In genomic region chr2:224931956-224932355, GRCh38 we compare ENCODE assay signal across 22 cellular contexts.
DNase-seq lines count a peak whose midpoint lies in the region; ATAC-seq, FAIRE-seq and TF ChIP-seq lines count a peak whose summit lies in the region.
"Had no signal": no experiment of that assay in that cellular context is flagged by ENCODE, and none has a peak within 500 bp of the region (broad histone marks: within the 10 kb centered on the region; RNA-seq: fewer than 3 reads in every experiment).

No MANE protein-coding gene starts in this region.

- peaks cover 13% of the 10 kb centered on the region for H3K4me1 ChIP-seq in psoas muscle
- H3K4me1 ChIP-seq: BE2C had no signal

- TF ChIP-seq CTCF in psoas muscle (IDR thresholded peaks at IDR 0.05) = no peak

- H3K27ac ChIP-seq in psoas muscle = no peak overlapping the region
- H3K27ac ChIP-seq: WERI-Rb-1 had no signal

- peak; percentile 27 for FAIRE-seq in H54 (lab: Jason Lieb, UNC)
- no peak for FAIRE-seq in GM19239 (lab: Jason Lieb, UNC)

- H3K36me3 ChIP-seq in psoas muscle (ENCODE audit: insufficient read depth in 1 of 2, low read depth in 1 of 2) = no peaks in the 10 kb centered on the region
- H3K36me3 ChIP-seq: BE2C, WERI-Rb-1 had no signal

- H3K4me3 Mint-ChIP-seq in T-helper 2 cell treated with Interferon-gamma antibody and Interleukin-4, amounts not matched to agents 5 μg/mL and 100 μg/mL, for 36 hours = peak overlapping the region; percentile 66
- H3K4me3 Mint-ChIP-seq in activated naive CD8-positive, alpha-beta T cell = peak overlapping the region; percentile 46
- H3K4me3 Mint-ChIP-seq: endodermal cell, neural crest cell had no signal

- no peak overlapping the region for H3K4me3 ChIP-seq in psoas muscle

- intact Hi-C loops in psoas muscle (cut with DNase I) (no loop called here), head of caudate nucleus (cut with DNase I) (no loop called here)

- no peak for DNase-seq in T-helper 2 cell treated with Interferon-gamma antibody and Interleukin-4, amounts not matched to agents 5 μg/mL and 100 μg/mL, for 36 hours (ENCODE audit: low spot score)
- DNase-seq in T-helper 2 cell (no peak), H54 (ENCODE audit: insufficient read length, low spot score) (no peak), psoas muscle (no peak), islet precursor cell (no peak), head of caudate nucleus (no peak), GM19239 (ENCODE audit: insufficient read length, low spot score) (no peak)
- DNase-seq: activated gamma-delta T cell treated with Interleukin-2 at 50 U/mL for 16 hours; BE2C; endodermal cell; HCEC 1CT; midbrain; NCI-H187; NCI-H748 treated with DMSO at 0.1 percent for 48 hours; OCI-M1; SHP77; stimulated activated naive CD4-positive, alpha-beta T cell treated with Interleukin-2 at 50 U/mL for 16 hours; SW 1271; WERI-Rb-1 had no signal

- WGBS in psoas muscle, 3 donors = 32 to 36% (median 34%) methylated on average over 4 of the region's 4 CpGs

- H3K9me3 ChIP-seq in psoas muscle = no peaks in the 10 kb centered on the region
- H3K9me3 ChIP-seq: BE2C had no signal

- H3K4me1 Mint-ChIP-seq in T-helper 2 cell treated with Interferon-gamma antibody and Interleukin-4, amounts not matched to agents 5 μg/mL and 100 μg/mL, for 36 hours (ENCODE audit: low read depth) = peaks cover 89% of the 10 kb centered on the region
- H3K4me1 Mint-ChIP-seq in activated naive CD8-positive, alpha-beta T cell (ENCODE audit: low read depth) = peaks cover 96% of the 10 kb centered on the region

- peak in 3 of 4 donors; percentile 51 to 79 (median 51) for ATAC-seq in psoas muscle
- ATAC-seq: left lobe of liver had no signal

- TF ChIP-seq POLR2A in H54 (IDR thresholded peaks at IDR 0.05; ENCODE audit: low read depth, low read length) = no peak

- no peaks in the 10 kb centered on the region for H3K27me3 Mint-ChIP-seq in T-helper 2 cell treated with Interferon-gamma antibody and Interleukin-4, amounts not matched to agents 5 μg/mL and 100 μg/mL, for 36 hours (ENCODE audit: low read depth)
- no peaks in the 10 kb centered on the region for H3K27me3 Mint-ChIP-seq in activated naive CD8-positive, alpha-beta T cell

- H3K9me3 Mint-ChIP-seq in T-helper 2 cell treated with Interferon-gamma antibody and Interleukin-4, amounts not matched to agents 5 μg/mL and 100 μg/mL, for 36 hours = no peaks in the 10 kb centered on the region
- H3K9me3 Mint-ChIP-seq in activated naive CD8-positive, alpha-beta T cell (ENCODE audit: low read depth) = no peaks in the 10 kb centered on the region
- H3K9me3 Mint-ChIP-seq: endodermal cell, neural crest cell had no signal

- peak overlapping the region; percentile 69 for H3K27ac Mint-ChIP-seq in T-helper 2 cell treated with Interferon-gamma antibody and Interleukin-4, amounts not matched to agents 5 μg/mL and 100 μg/mL, for 36 hours
- H3K27ac Mint-ChIP-seq in activated naive CD8-positive, alpha-beta T cell = peak overlapping the region; percentile 98
- H3K27ac Mint-ChIP-seq: endodermal cell had no signal

- H3K36me3 Mint-ChIP-seq in T-helper 2 cell treated with Interferon-gamma antibody and Interleukin-4, amounts not matched to agents 5 μg/mL and 100 μg/mL, for 36 hours (ENCODE audit: low read depth) = peaks cover 65% of the 10 kb centered on the region
- H3K36me3 Mint-ChIP-seq in activated naive CD8-positive, alpha-beta T cell = peaks cover 34% of the 10 kb centered on the region

- H3K27me3 ChIP-seq in psoas muscle (ENCODE audit: insufficient read depth in 3 of 3, low read length in 2 of 3) = no peaks in the 10 kb centered on the region
- H3K27me3 ChIP-seq: BE2C had no signal
